Comparison of ENCODE assay signal across 9 cellular contexts in genomic region chr10:48551796-48552591, GRCh38. TPM values are rescaled to one million over a fixed set of nuclear protein-coding genes. Genes with fewer than 3 reads are reported as not detected.
DNase-seq lines count a peak whose midpoint lies in the region; ATAC-seq, FAIRE-seq and TF ChIP-seq lines count a peak whose summit lies in the region.
"Had no signal": no experiment of that assay in that cellular context is flagged by ENCODE, and none has a peak within 500 bp of the region (broad histone marks: within the 10 kb centered on the region; RNA-seq: fewer than 3 reads in every experiment).

No MANE protein-coding gene starts in this region.

- H3K79me1 ChIP-seq in mesendoderm (ENCODE audit: low read length) = no peaks in the 10 kb centered on the region

- H4K5ac ChIP-seq in mesendoderm (ENCODE audit: low read length) = no peak overlapping the region

- no peak overlapping the region for H3K4ac ChIP-seq in mesendoderm (ENCODE audit: low read depth, low read length)

- H3K18ac ChIP-seq in mesendoderm (ENCODE audit: low read length) = no peak overlapping the region

- no peaks in the 10 kb centered on the region for H3K9me3 ChIP-seq in Karpas-422 (ENCODE audit: low read length)
- no peaks in the 10 kb centered on the region for H3K9me3 ChIP-seq in RWPE2 (ENCODE audit: severe bottlenecking)
- H3K9me3 ChIP-seq in endothelial cell of umbilical vein (replicated peaks; ENCODE audit: control insufficient read depth, insufficient read depth, low read length) = no peaks in the 10 kb centered on the region

- no TSS peak for BruUV-seq in endothelial cell of umbilical vein (replicated peaks; lab: Mats Ljungman, UMichigan)

- intact Hi-C loops in endothelial cell of umbilical vein (cut with micrococcal nuclease) = loop anchor here (1.0 to 10.0 kb wide), 6 partner anchors 25 to 963 kb away; no protein-coding TSS in a partner anchor

- H3K36me3 ChIP-seq in Karpas-422 (ENCODE audit: insufficient read depth, low read length) = no peaks in the 10 kb centered on the region
- no peaks in the 10 kb centered on the region for H3K36me3 ChIP-seq in RWPE2 (ENCODE audit: low read depth)
- peaks cover 7 to 18% of the 10 kb centered on the region in 2 experiments for H3K36me3 ChIP-seq in endothelial cell of umbilical vein (ENCODE audit: control insufficient read depth in 2 of 2, extremely low read depth in 1 of 2, insufficient read depth in 2 of 2, low read length in 2 of 2)
- H3K36me3 ChIP-seq in mesendoderm (ENCODE audit: control insufficient read depth, insufficient read depth, low read length) = no peaks in the 10 kb centered on the region

- peak; percentile 86 for FAIRE-seq in endothelial cell of umbilical vein (lab: Jason Lieb, UNC)
- FAIRE-seq: G401.6 had no signal

- H2AFZ ChIP-seq in Karpas-422 (ENCODE audit: low read length) (no peak overlapping the region), endothelial cell of umbilical vein (ENCODE audit: low read depth, low read length) (no peak overlapping the region)

- no peak overlapping the region for H2BK120ac ChIP-seq in mesendoderm (ENCODE audit: low read depth, low read length)

- no peak overlapping the region for H3K23ac ChIP-seq in mesendoderm (ENCODE audit: low read length)

- H3K27ac ChIP-seq in Karpas-422 (ENCODE audit: low read length) (no peak overlapping the region), RWPE2 (ENCODE audit: poor library complexity, severe bottlenecking) (no peak overlapping the region), endothelial cell of umbilical vein (ENCODE audit: insufficient read depth, low read depth, low read length) (peak overlapping the region; percentile 45), mesendoderm (ENCODE audit: low read depth, low read length) (no peak overlapping the region)

- DNase-seq in SIG-M5 treated with dmso at 0.1 percent for 504 hours (lab: John Stamatoyannopoulos, UW; ENCODE audit: unreplicated experiment) = peak; percentile 34
- DNase-seq in SIG-M5 (lab: John Stamatoyannopoulos, UW) = no peak
- peak; percentile 88 for DNase-seq in Karpas-422
- no peak for DNase-seq in RWPE2 (ENCODE audit: low spot score)
- peak; percentile 68 for DNase-seq in endothelial cell of umbilical vein (ENCODE audit: low read depth, low spot score)
- peak; percentile 49 for DNase-seq in mesendoderm
- DNase-seq in GOT3 (lab: John Stamatoyannopoulos, UW) = no peak

- no peak overlapping the region for H3K4me2 ChIP-seq in Karpas-422 (ENCODE audit: low read depth, low read length, poor library complexity, severe bottlenecking)
- H3K4me2 ChIP-seq in endothelial cell of umbilical vein (ENCODE audit: insufficient read depth, low read length) = peak overlapping the region; percentile 21
- no peak overlapping the region for H3K4me2 ChIP-seq in mesendoderm (ENCODE audit: low read length)

- WGBS in mesendoderm (ENCODE audit: extremely low coverage, insufficient coverage, low lambda C conversion rate) = no CpG with 5 or more reads among the region's 7 CpGs

- H3K9ac ChIP-seq in Karpas-422 (ENCODE audit: low read length) (no peak overlapping the region), endothelial cell of umbilical vein (replicated peaks; ENCODE audit: extremely low read depth, insufficient read depth, low read length) (peak overlapping the region; percentile 16), mesendoderm (ENCODE audit: low read length) (no peak overlapping the region)

- H2BK15ac ChIP-seq in mesendoderm (replicated peaks; ENCODE audit: low read depth) = no peak overlapping the region

- CTCF ChIA-PET in endothelial cell of umbilical vein (lab: Charles Lee) = interaction anchor here (0.6 to 16.9 kb wide), 10 partner anchors 9 to 189 kb away, joined by 3 to 445 read pairs (median 6); no protein-coding TSS in a partner anchor

- H3K9me1 ChIP-seq in endothelial cell of umbilical vein (replicated peaks; ENCODE audit: control insufficient read depth, extremely low read depth, insufficient read depth, low read length) = no peaks in the 10 kb centered on the region

- POLR2A ChIA-PET in endothelial cell of umbilical vein (lab: Charles Lee) = no interaction called here

- H3K4me1 ChIP-seq in Karpas-422 (ENCODE audit: low read length) (no peaks in the 10 kb centered on the region), RWPE2 (ENCODE audit: insufficient read depth, poor library complexity, severe bottlenecking) (no peaks in the 10 kb centered on the region), endothelial cell of umbilical vein (ENCODE audit: control insufficient read depth, extremely low read depth, insufficient read depth, low read length) (peaks cover 37% of the 10 kb centered on the region), mesendoderm (ENCODE audit: control insufficient read depth, low read depth, low read length) (no peaks in the 10 kb centered on the region)

- no peak for TF ChIP-seq POLR2A in endothelial cell of umbilical vein (IDR thresholded peaks at IDR 0.05; ENCODE audit: low read depth, low read length)

- H3K9me2 ChIP-seq in Karpas-422 (replicated peaks; ENCODE audit: insufficient read depth, low read length) = no peaks in the 10 kb centered on the region

- ATAC-seq in RWPE2 (ENCODE audit: low read depth) (peak; percentile 59; the same call in 2 of the 3 replicates), GM18511 (IDR thresholded peaks at IDR 0.05; ENCODE audit: unreplicated experiment) (no peak)

- no peak overlapping the region for H3K56ac ChIP-seq in mesendoderm (ENCODE audit: low read length)

- H4K20me1 ChIP-seq in Karpas-422 (ENCODE audit: insufficient read depth, low read depth, low read length) = no peaks in the 10 kb centered on the region
- no peaks in the 10 kb centered on the region for H4K20me1 ChIP-seq in endothelial cell of umbilical vein (replicated peaks; ENCODE audit: control insufficient read depth, extremely low read depth, insufficient read depth, low read length)

- peak; percentile 71 for TF ChIP-seq CTCF in RWPE2 (IDR thresholded peaks at IDR 0.05; ENCODE audit: poor library complexity, severe bottlenecking)
- peak; percentile 66 to 77 for TF ChIP-seq CTCF in endothelial cell of umbilical vein (IDR thresholded peaks at IDR 0.05; ENCODE audit: extremely low read depth in 1 of 2, insufficient read depth in 1 of 2, low read depth in 1 of 2, low read length in 2 of 2)

- no peak overlapping the region for H3K4me3 ChIP-seq in Karpas-422 (ENCODE audit: low read length)
- no peak overlapping the region for H3K4me3 ChIP-seq in RWPE2 (ENCODE audit: severe bottlenecking)
- H3K4me3 ChIP-seq in endothelial cell of umbilical vein (replicated peaks in 1 of 3; ENCODE audit: insufficient read depth in 1 of 3, low read depth in 1 of 3, low read length in 3 of 3) = no peak overlapping the region
- no peak overlapping the region for H3K4me3 ChIP-seq in mesendoderm (ENCODE audit: low read length)

- H2AK5ac ChIP-seq in mesendoderm (ENCODE audit: low read length) = no peak overlapping the region

- H3K27me3 ChIP-seq in Karpas-422 (ENCODE audit: low read length) = no peaks in the 10 kb centered on the region
- H3K27me3 ChIP-seq in RWPE2 (ENCODE audit: insufficient read depth, poor library complexity, severe bottlenecking) = no peaks in the 10 kb centered on the region
- H3K27me3 ChIP-seq in endothelial cell of umbilical vein (ENCODE audit: control insufficient read depth in 2 of 2, insufficient read depth in 2 of 2, low read length in 2 of 2) = no peaks in the 10 kb centered on the region
- H3K27me3 ChIP-seq in mesendoderm (ENCODE audit: insufficient read depth, low read length, poor library complexity) = no peaks in the 10 kb centered on the region

- H2BK5ac ChIP-seq in mesendoderm (ENCODE audit: low read length) = no peak overlapping the region

- no peak overlapping the region for H4K8ac ChIP-seq in mesendoderm (ENCODE audit: low read depth, low read length)

- H3K79me2 ChIP-seq in Karpas-422 (ENCODE audit: low read length) (no peaks in the 10 kb centered on the region), endothelial cell of umbilical vein (ENCODE audit: control insufficient read depth, insufficient read depth, low read length) (peaks cover 15% of the 10 kb centered on the region), mesendoderm (ENCODE audit: control insufficient read depth, insufficient read depth, low read length) (no peaks in the 10 kb centered on the region)

- dilution Hi-C loops in endothelial cell of umbilical vein (cut with MboI; ENCODE audit: extremely low pct_ligation_motif_present, low sequenced_read_pairs) = no loop called here

TF ChIP-seq in endothelial cell of umbilical vein, 7 proteins besides CTCF, POLR2A, EP300 and RAD21:
- TF ChIP-seq EZH2 (IDR thresholded peaks at IDR 0.05; ENCODE audit: borderline replicate concordance, low read depth, low read length, severe bottlenecking) = no peak
- TF ChIP-seq FOS (IDR thresholded peaks at IDR 0.05; ENCODE audit: borderline replicate concordance, insufficient read depth, low read length) = peak; percentile 3
TF ChIP-seq in endothelial cell of umbilical vein: peak in this region for 1.

RNA-seq across cellular contexts. Expression of gene ARHGAP22, which starts 52.9 kb away (rescaled TPM):
- total RNA-seq in Karpas-422 (2014; rRNA removed; shearing (Covaris generic); ENCODE audit: low replicate concordance) = 0.07 and 6.1 TPM in 2 replicates
- total RNA-seq in endothelial cell of umbilical vein = 48.6 and 50.3 TPM in 2 replicates
- 8.0 and 8.6 TPM in 2 replicates for polyA plus RNA-seq in endothelial cell of umbilical vein
- polyA plus RNA-seq in endothelial cell of umbilical vein (2011; cell fraction: cytosol; rRNA removed) = 10.2 and 10.4 TPM in 2 replicates
- 33.5 and 38.8 TPM in 2 replicates for polyA plus RNA-seq in endothelial cell of umbilical vein (2011; cell fraction: nucleus; rRNA removed)
- 56.6 and 69.1 TPM in 2 replicates for polyA plus RNA-seq in endothelial cell of umbilical vein (2012)
- polyA minus RNA-seq in endothelial cell of umbilical vein = 23.0 and 28.5 TPM in 2 replicates
- not detected for polyA minus RNA-seq in endothelial cell of umbilical vein (2011; cell fraction: cytosol; rRNA and poly(A)+ RNA removed)
- polyA minus RNA-seq in endothelial cell of umbilical vein (2011; cell fraction: nucleus; rRNA and poly(A)+ RNA removed) = 47.4 and 50.7 TPM in 2 replicates
- polyA plus RNA-seq in mesendoderm (2013, experiment 1 of 2) = 3.6 TPM
- polyA plus RNA-seq in mesendoderm (2013, experiment 2 of 2) = 3.5 TPM

Comparison
In these comparisons a context has a peak if more than half of its experiments do, and no peak if none do; other contexts are left out.
1. DNase-seq: peak in SIG-M5 treated with dmso at 0.1 percent for 504 hours (single experiment), Karpas-422 (single experiment), endothelial cell of umbilical vein (single experiment) and mesendoderm (single experiment); none in SIG-M5 (single experiment), RWPE2 (single experiment) and GOT3 (single experiment).